In genomic region chr11:98842187-98842586, GRCh38 we compare ENCODE assay signal across 34 cellular contexts.
"Had no signal": no experiment of that assay in that cellular context is flagged by ENCODE, and none has a peak within 500 bp of the region (broad histone marks: within the 10 kb centered on the region; RNA-seq: fewer than 3 reads in every experiment).

No MANE protein-coding gene starts in this region.

- H3K27me3 ChIP-seq: MG63 had no signal

- DNase-seq: Karpas-422, Kasumi-1, MG63, MM.1S, MV-4-11, NCI-H1048, NCI-H1092, NCI-H1092 treated with DMSO at 0.1 percent for 48 hours, NCI-H1105, NCI-H1105 treated with DMSO at 0.1 percent for 48 hours, NCI-H1417, NCI-H1417 treated with DMSO at 0.1 percent for 48 hours, NCI-H1436, NCI-H1436 treated with DMSO at 0.1 percent for 48 hours, NCI-H146, NCI-H1694, NCI-H1694 treated with DMSO at 0.1 percent for 48 hours, NCI-H187, NCI-H187 treated with DMSO at 0.1 percent for 48 hours, NCI-H1930, NCI-H2029, NCI-H2029 treated with DMSO at 0.1 percent for 48 hours, NCI-H2081, NCI-H2081 treated with DMSO at 0.1 percent for 48 hours, NCI-H2107, NCI-H2171, NCI-H2171 treated with DMSO at 0.1 percent for 48 hours, NCI-H2227 treated with DMSO at 0.1 percent for 48 hours, NCI-H226, NCI-H345, NCI-H446, NCI-H446 treated with DMSO at 0.1 percent for 48 hours, NCI-H510A, NCI-H510A treated with DMSO at 0.1 percent for 48 hours had no signal

- H3K36me3 ChIP-seq: MG63 had no signal

- H3K9me3 ChIP-seq: MG63 had no signal

- H3K4me3 ChIP-seq: MG63 had no signal
